In the genomic region with DNA sequence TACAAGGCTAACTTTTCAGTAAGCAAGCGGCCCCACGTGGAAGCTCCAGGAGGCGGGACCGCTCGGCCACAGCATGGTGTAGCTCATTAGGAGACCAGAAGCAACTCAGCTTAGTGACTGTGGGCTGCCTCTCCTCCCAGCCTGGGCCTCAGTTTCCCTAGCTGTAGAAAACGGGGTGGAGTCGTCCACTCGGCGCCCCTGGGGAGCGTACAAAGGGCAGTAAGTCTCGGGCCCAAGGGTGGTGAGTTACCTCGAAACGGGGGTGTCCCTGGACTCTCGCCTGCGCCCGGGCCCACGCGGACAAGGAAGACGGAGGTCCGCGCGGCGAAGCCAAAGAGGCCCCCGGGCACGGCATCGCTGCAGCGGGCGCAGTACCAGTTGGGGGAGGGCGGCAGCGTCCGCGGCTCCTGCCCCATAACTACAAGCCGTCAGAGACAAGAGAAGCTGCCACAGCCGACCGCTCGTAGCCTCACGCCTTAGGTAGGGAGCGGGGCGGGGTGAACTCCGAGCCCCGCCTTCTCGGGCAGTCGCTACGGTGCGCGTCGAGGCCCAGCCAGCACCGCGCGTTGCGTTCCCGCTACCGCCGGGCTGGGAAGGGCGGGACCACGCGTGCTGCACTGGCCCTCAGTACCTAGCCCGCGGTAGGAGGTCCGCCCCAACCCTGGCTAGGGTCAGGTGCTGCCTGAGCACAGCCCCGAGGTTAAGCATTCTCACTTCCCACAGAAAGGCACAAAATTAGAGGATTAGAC, we compare ENCODE assay signal across 1 cellular context.
A peak's percentile ranks its signal among the peaks of the same experiment; 100 is the strongest.
TF ChIP-seq lines count a peak whose summit lies in the region.

A gene with protein sequence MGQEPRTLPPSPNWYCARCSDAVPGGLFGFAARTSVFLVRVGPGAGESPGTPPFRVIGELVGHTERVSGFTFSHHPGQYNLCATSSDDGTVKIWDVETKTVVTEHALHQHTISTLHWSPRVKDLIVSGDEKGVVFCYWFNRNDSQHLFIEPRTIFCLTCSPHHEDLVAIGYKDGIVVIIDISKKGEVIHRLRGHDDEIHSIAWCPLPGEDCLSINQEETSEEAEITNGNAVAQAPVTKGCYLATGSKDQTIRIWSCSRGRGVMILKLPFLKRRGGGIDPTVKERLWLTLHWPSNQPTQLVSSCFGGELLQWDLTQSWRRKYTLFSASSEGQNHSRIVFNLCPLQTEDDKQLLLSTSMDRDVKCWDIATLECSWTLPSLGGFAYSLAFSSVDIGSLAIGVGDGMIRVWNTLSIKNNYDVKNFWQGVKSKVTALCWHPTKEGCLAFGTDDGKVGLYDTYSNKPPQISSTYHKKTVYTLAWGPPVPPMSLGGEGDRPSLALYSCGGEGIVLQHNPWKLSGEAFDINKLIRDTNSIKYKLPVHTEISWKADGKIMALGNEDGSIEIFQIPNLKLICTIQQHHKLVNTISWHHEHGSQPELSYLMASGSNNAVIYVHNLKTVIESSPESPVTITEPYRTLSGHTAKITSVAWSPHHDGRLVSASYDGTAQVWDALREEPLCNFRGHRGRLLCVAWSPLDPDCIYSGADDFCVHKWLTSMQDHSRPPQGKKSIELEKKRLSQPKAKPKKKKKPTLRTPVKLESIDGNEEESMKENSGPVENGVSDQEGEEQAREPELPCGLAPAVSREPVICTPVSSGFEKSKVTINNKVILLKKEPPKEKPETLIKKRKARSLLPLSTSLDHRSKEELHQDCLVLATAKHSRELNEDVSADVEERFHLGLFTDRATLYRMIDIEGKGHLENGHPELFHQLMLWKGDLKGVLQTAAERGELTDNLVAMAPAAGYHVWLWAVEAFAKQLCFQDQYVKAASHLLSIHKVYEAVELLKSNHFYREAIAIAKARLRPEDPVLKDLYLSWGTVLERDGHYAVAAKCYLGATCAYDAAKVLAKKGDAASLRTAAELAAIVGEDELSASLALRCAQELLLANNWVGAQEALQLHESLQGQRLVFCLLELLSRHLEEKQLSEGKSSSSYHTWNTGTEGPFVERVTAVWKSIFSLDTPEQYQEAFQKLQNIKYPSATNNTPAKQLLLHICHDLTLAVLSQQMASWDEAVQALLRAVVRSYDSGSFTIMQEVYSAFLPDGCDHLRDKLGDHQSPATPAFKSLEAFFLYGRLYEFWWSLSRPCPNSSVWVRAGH (N-terminal part only) (minus strand): TSS at position 494 of the 749 bp plus-strand sequence. CDS start 78 bp downstream, at position 416.

TF ChIP-seq in GM23338, 12 proteins besides CTCF, POLR2A, EP300 and RAD21 (continued from another document):
- TF ChIP-seq, protein P1, sequence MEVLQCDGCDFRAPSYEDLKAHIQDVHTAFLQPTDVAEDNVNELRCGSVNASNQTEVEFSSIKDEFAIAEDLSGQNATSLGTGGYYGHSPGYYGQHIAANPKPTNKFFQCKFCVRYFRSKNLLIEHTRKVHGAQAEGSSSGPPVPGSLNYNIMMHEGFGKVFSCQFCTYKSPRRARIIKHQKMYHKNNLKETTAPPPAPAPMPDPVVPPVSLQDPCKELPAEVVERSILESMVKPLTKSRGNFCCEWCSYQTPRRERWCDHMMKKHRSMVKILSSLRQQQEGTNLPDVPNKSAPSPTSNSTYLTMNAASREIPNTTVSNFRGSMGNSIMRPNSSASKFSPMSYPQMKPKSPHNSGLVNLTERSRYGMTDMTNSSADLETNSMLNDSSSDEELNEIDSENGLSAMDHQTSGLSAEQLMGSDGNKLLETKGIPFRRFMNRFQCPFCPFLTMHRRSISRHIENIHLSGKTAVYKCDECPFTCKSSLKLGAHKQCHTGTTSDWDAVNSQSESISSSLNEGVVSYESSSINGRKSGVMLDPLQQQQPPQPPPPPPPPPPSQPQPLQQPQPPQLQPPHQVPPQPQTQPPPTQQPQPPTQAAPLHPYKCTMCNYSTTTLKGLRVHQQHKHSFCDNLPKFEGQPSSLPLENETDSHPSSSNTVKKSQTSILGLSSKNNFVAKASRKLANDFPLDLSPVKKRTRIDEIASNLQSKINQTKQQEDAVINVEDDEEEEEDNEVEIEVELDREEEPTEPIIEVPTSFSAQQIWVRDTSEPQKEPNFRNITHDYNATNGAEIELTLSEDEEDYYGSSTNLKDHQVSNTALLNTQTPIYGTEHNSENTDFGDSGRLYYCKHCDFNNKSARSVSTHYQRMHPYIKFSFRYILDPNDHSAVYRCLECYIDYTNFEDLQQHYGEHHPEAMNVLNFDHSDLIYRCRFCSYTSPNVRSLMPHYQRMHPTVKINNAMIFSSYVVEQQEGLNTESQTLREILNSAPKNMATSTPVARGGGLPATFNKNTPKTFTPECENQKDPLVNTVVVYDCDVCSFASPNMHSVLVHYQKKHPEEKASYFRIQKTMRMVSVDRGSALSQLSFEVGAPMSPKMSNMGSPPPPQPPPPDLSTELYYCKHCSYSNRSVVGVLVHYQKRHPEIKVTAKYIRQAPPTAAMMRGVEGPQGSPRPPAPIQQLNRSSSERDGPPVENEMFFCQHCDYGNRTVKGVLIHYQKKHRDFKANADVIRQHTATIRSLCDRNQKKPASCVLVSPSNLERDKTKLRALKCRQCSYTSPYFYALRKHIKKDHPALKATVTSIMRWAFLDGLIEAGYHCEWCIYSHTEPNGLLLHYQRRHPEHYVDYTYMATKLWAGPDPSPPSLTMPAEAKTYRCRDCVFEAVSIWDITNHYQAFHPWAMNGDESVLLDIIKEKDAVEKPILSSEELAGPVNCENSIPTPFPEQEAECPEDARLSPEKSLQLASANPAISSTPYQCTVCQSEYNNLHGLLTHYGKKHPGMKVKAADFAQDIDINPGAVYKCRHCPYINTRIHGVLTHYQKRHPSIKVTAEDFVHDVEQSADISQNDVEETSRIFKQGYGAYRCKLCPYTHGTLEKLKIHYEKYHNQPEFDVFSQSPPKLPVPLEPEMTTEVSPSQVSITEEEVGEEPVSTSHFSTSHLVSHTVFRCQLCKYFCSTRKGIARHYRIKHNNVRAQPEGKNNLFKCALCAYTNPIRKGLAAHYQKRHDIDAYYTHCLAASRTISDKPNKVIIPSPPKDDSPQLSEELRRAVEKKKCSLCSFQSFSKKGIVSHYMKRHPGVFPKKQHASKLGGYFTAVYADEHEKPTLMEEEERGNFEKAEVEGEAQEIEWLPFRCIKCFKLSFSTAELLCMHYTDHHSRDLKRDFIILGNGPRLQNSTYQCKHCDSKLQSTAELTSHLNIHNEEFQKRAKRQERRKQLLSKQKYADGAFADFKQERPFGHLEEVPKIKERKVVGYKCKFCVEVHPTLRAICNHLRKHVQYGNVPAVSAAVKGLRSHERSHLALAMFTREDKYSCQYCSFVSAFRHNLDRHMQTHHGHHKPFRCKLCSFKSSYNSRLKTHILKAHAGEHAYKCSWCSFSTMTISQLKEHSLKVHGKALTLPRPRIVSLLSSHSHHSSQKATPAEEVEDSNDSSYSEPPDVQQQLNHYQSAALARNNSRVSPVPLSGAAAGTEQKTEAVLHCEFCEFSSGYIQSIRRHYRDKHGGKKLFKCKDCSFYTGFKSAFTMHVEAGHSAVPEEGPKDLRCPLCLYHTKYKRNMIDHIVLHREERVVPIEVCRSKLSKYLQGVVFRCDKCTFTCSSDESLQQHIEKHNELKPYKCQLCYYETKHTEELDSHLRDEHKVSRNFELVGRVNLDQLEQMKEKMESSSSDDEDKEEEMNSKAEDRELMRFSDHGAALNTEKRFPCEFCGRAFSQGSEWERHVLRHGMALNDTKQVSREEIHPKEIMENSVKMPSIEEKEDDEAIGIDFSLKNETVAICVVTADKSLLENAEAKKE (CRISPR knock-in tag; IDR thresholded peaks at IDR 0.05) = no peak
- peak; percentile 16 for TF ChIP-seq STAT1 (IDR thresholded peaks at IDR 0.05; ENCODE audit: unreplicated experiment)
- TF ChIP-seq, protein P2, sequence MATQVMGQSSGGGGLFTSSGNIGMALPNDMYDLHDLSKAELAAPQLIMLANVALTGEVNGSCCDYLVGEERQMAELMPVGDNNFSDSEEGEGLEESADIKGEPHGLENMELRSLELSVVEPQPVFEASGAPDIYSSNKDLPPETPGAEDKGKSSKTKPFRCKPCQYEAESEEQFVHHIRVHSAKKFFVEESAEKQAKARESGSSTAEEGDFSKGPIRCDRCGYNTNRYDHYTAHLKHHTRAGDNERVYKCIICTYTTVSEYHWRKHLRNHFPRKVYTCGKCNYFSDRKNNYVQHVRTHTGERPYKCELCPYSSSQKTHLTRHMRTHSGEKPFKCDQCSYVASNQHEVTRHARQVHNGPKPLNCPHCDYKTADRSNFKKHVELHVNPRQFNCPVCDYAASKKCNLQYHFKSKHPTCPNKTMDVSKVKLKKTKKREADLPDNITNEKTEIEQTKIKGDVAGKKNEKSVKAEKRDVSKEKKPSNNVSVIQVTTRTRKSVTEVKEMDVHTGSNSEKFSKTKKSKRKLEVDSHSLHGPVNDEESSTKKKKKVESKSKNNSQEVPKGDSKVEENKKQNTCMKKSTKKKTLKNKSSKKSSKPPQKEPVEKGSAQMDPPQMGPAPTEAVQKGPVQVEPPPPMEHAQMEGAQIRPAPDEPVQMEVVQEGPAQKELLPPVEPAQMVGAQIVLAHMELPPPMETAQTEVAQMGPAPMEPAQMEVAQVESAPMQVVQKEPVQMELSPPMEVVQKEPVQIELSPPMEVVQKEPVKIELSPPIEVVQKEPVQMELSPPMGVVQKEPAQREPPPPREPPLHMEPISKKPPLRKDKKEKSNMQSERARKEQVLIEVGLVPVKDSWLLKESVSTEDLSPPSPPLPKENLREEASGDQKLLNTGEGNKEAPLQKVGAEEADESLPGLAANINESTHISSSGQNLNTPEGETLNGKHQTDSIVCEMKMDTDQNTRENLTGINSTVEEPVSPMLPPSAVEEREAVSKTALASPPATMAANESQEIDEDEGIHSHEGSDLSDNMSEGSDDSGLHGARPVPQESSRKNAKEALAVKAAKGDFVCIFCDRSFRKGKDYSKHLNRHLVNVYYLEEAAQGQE (IDR thresholded peaks at IDR 0.05; ENCODE audit: unreplicated experiment) = peak; percentile 16
- peak; percentile 68; the same call in 1 of the 2 replicates for TF ChIP-seq CREB1 (CRISPR knock-in tag; IDR thresholded peaks at IDR 0.05; ENCODE audit: low read depth)
